23 cellular contexts compared by ENCODE assay signal in the genomic region with DNA sequence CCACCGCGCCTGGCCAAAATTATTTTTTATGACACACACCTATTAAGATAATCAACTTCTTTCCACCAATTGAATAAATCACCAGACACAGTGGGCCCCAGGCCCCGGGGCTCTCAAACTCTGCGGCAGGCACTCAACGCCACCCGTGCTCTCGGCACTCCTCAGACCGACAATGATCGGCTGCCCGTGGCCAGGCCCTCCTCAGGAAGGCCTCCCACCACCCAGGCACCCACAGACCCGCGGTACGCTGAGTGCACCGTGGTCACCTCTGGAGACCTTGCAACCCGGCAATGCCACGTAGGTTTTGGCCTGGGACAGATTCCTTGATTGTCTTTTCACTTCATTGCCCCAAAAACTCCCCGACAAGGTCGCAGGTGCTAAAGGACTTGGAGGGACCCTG. TPM values are rescaled to one million over a fixed set of nuclear protein-coding genes. Genes with fewer than 3 reads are reported as not detected.
DNase-seq lines count a peak whose midpoint lies in the region; ATAC-seq, FAIRE-seq and TF ChIP-seq lines count a peak whose summit lies in the region.
"Had no signal": no experiment of that assay in that cellular context is flagged by ENCODE, and none has a peak within 500 bp of the region (broad histone marks: within the 10 kb centered on the region; RNA-seq: fewer than 3 reads in every experiment).

No MANE protein-coding gene starts in this region.

- peaks cover 11% of the 10 kb centered on the region for H3K27me3 ChIP-seq in RWPE2 (ENCODE audit: insufficient read depth, poor library complexity, severe bottlenecking)
- H3K27me3 ChIP-seq in CD4-positive, alpha-beta T cell (ENCODE audit: control insufficient read depth, insufficient read depth, low read length), result peaks cover 15% of the 10 kb centered on the region
- H3K27me3 ChIP-seq: BLaER1 had no signal

- no peaks in the 10 kb centered on the region for H3K36me3 ChIP-seq in RWPE2 (ENCODE audit: low read depth)

- peaks cover 16% of the 10 kb centered on the region for H3K4me1 Mint-ChIP-seq in neural crest cell
- H3K4me1 Mint-ChIP-seq in CD4-positive, alpha-beta T cell (ENCODE audit: low read depth), result no peaks in the 10 kb centered on the region
- H3K4me1 Mint-ChIP-seq: B cell; CD4-positive, CD25-positive, alpha-beta regulatory T cell had no signal

- FAIRE-seq in urothelium cell line (lab: Jason Lieb, UNC), result peak; percentile 84
- FAIRE-seq: G401.6, GM12878 had no signal

- no peak overlapping the region for H3K4me3 ChIP-seq in RWPE2 (ENCODE audit: severe bottlenecking)
- H3K4me3 ChIP-seq in coronary artery, result no peak overlapping the region
- H3K4me3 ChIP-seq: BLaER1, GM12878, GM23338 had no signal

- H3K4me3 Mint-ChIP-seq in neural crest cell, result peak overlapping the region; percentile 9
- H3K4me3 Mint-ChIP-seq in CD4-positive, alpha-beta T cell, result no peak overlapping the region
- H3K4me3 Mint-ChIP-seq: B cell; CD4-positive, CD25-positive, alpha-beta regulatory T cell; CD8-positive, alpha-beta memory T cell; GM23338; H9 had no signal

- no peak for TF ChIP-seq CTCF in RWPE2 (IDR thresholded peaks at IDR 0.05; ENCODE audit: poor library complexity, severe bottlenecking)
- TF ChIP-seq CTCF in coronary artery (IDR thresholded peaks at IDR 0.05), result no peak
- TF ChIP-seq CTCF in neural crest cell (conservative IDR thresholded peaks at IDR 0.05), result no peak
- no peak for TF ChIP-seq CTCF in CD4-positive, alpha-beta T cell (IDR thresholded peaks at IDR 0.05)

- CTCF ChIA-PET in CD4-positive, alpha-beta T cell (lab: Charles Lee), result no interaction called here

- H3K4me1 ChIP-seq in RWPE2 (ENCODE audit: insufficient read depth, poor library complexity, severe bottlenecking), result no peaks in the 10 kb centered on the region

- H3K27ac ChIP-seq in RWPE2 (ENCODE audit: poor library complexity, severe bottlenecking), result no peak overlapping the region
- H3K27ac ChIP-seq in coronary artery, result no peak overlapping the region
- no peak overlapping the region for H3K27ac ChIP-seq in CD4-positive, alpha-beta T cell (ENCODE audit: low read depth, low read length)
- H3K27ac ChIP-seq: BLaER1, C4-2B had no signal

- DNase-seq in RWPE2 (ENCODE audit: low spot score) (peak; percentile 50), coronary artery (ENCODE audit: low spot score) (peak; percentile 50), neural crest cell (ENCODE audit: low read depth, low spot score) (no peak), urothelium cell line (ENCODE audit: low spot score) (no peak), NCI-H2107 treated with DMSO at 0.1 percent for 48 hours (lab: John Stamatoyannopoulos, UW; ENCODE audit: unreplicated experiment) (no peak)
- no peak for DNase-seq in CD4-positive, alpha-beta T cell
- DNase-seq: Calu3; CD4-positive, CD25-positive, alpha-beta regulatory T cell; CD8-positive, alpha-beta memory T cell; COR-L47; DMS53; DMS79 treated with DMSO at 0.1 percent for 48 hours; H9 had no signal

- no peaks in the 10 kb centered on the region for H3K36me3 Mint-ChIP-seq in neural crest cell (ENCODE audit: low read depth)
- no peaks in the 10 kb centered on the region for H3K36me3 Mint-ChIP-seq in CD4-positive, alpha-beta T cell (ENCODE audit: low read depth)
- H3K36me3 Mint-ChIP-seq: CD4-positive, CD25-positive, alpha-beta regulatory T cell; CD8-positive, alpha-beta memory T cell had no signal

- no peak overlapping the region for H3K27ac Mint-ChIP-seq in neural crest cell (ENCODE audit: unreplicated experiment)
- no peak overlapping the region for H3K27ac Mint-ChIP-seq in CD4-positive, alpha-beta T cell
- H3K27ac Mint-ChIP-seq: B cell; CD4-positive, CD25-positive, alpha-beta regulatory T cell; CD8-positive, alpha-beta memory T cell; GM23338; H9 had no signal

- H3K9me3 ChIP-seq in RWPE2 (ENCODE audit: severe bottlenecking), result no peaks in the 10 kb centered on the region
- H3K9me3 ChIP-seq in CD4-positive, alpha-beta T cell (ENCODE audit: control insufficient read depth, low read length), result no peaks in the 10 kb centered on the region
- H3K9me3 ChIP-seq: BLaER1 had no signal

- no peak for ATAC-seq in RWPE2 (ENCODE audit: low read depth)
- ATAC-seq in CD4-positive, alpha-beta T cell (ENCODE audit: poor library complexity), result no peak
- no peak for ATAC-seq in HG02885 (IDR thresholded peaks at IDR 0.05; ENCODE audit: poor library complexity, unreplicated experiment)
- ATAC-seq: GM12878, GM23338, HCT116 had no signal

- no peaks in the 10 kb centered on the region for H3K9me3 Mint-ChIP-seq in neural crest cell
- H3K9me3 Mint-ChIP-seq in CD4-positive, alpha-beta T cell, result no peaks in the 10 kb centered on the region
- H3K9me3 Mint-ChIP-seq: CD4-positive, CD25-positive, alpha-beta regulatory T cell; GM23338; H9 had no signal

- POLR2A ChIA-PET in CD4-positive, alpha-beta T cell (lab: Charles Lee), result no interaction called here

- intact Hi-C loops in CD4-positive, alpha-beta T cell (cut with DNase I, micrococcal nuclease), result no loop called here

- H3K27me3 Mint-ChIP-seq in neural crest cell (ENCODE audit: low read depth), result no peaks in the 10 kb centered on the region
- peaks cover 46% of the 10 kb centered on the region for H3K27me3 Mint-ChIP-seq in CD4-positive, alpha-beta T cell

RNA-seq across cellular contexts. Expression of a gene that starts 6.9 kb away (rescaled TPM):
- total RNA-seq in neural crest cell, result 12.2 and 13.8 TPM in 2 replicates
- not detected for total RNA-seq in CD4-positive, alpha-beta T cell
- total RNA-seq: B cell; CD4-positive, CD25-positive, alpha-beta regulatory T cell had no signal

RNA-seq across cellular contexts. Expression of a gene that starts 14.8 kb away (rescaled TPM):
- 0.23 and 0.26 TPM in 2 replicates for total RNA-seq in neural crest cell
- total RNA-seq in CD4-positive, alpha-beta T cell, result not detected
- total RNA-seq: A172; B cell; CD4-positive, CD25-positive, alpha-beta regulatory T cell; CD8-positive, alpha-beta memory T cell; Daoy; GM12878 had no signal

Comparison
In these comparisons a context has a peak if more than half of its experiments do, and no peak if none do; other contexts are left out.
1. DNase-seq: peak in RWPE2 (single experiment) and coronary artery (single experiment); none in neural crest cell (single experiment), urothelium cell line (single experiment), CD4-positive, alpha-beta T cell (0 of 10) and NCI-H2107 treated with DMSO at 0.1 percent for 48 hours (single experiment).
2. RNA of a gene that starts 6.9 kb away (total RNA-seq): 12.2 to 13.8 TPM in neural crest cell; not detected in CD4-positive, alpha-beta T cell; every median in the first group is over 10 times any median in the second.